Comparison of ENCODE assay signal across 1 cellular context in the genomic region with DNA sequence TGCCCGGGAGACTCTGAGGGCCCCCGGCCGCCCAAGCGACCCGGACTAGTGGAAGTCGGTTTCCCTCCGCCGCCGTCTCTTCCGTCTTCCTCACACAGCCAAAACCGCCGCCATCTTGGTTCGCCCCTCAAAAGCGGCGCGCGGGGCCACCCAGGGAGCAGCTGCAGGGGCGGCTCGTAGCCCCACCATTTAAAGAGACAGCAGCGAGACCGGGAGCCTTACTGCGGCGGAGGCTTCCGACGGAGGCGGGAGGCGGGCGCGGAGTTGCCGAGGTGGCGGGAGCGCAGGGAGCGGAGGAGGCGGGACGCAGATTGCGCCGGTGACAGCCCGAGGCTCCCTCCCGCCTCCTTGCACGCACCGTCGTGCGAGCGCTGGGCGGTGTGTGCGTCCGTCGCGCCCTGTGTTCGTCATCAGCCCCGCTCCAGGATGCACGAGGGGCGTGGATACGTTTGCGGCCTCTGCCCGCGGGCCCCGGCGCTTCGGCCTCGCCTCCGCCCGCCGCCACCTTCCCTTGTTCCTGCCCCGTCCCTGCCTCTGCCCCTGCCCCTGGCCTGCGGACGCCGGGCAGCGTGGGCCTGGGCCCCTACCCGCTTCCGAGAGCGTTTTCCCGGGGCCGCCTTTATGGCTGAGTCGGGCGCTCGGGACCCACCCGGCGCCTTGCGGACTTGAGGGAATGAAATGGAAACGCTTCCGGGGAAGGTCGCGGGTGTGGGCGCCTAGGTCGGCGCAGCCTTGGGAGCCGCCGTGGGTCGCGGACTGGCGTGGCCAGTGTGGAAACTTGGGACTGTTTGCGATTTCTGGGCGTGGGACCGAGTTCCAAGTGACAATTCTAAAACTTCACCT.
TF ChIP-seq lines count a peak whose summit lies in the region.

Gene PPP4R3A, minus strand, starts transcription at position 140 of the 843 bp plus-strand sequence. CDS start 663 bp downstream, outside the sequence.

TF ChIP-seq in K562, 482 proteins besides CTCF, POLR2A, EP300 and RAD21 (continued from another document and continues in another):
- TF ChIP-seq, protein P1, sequence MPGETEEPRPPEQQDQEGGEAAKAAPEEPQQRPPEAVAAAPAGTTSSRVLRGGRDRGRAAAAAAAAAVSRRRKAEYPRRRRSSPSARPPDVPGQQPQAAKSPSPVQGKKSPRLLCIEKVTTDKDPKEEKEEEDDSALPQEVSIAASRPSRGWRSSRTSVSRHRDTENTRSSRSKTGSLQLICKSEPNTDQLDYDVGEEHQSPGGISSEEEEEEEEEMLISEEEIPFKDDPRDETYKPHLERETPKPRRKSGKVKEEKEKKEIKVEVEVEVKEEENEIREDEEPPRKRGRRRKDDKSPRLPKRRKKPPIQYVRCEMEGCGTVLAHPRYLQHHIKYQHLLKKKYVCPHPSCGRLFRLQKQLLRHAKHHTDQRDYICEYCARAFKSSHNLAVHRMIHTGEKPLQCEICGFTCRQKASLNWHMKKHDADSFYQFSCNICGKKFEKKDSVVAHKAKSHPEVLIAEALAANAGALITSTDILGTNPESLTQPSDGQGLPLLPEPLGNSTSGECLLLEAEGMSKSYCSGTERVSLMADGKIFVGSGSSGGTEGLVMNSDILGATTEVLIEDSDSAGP (CRISPR knock-in tag; IDR thresholded peaks at IDR 0.05): peak; percentile 100
- TF ChIP-seq SMC3 (conservative IDR thresholded peaks at IDR 0.05; ENCODE audit: insufficient read depth, low read depth, low read length): no peak
- peak; percentile 14; the same call in 1 of the 2 replicates for TF ChIP-seq ZBTB7A (IDR thresholded peaks at IDR 0.05; ENCODE audit: borderline replicate concordance, control insufficient read depth, low read depth, low read length)
- TF ChIP-seq HCFC1 (IDR thresholded peaks at IDR 0.05; ENCODE audit: low read depth, low read length): peak; percentile 79
- TF ChIP-seq ID3 (CRISPR knock-in tag; IDR thresholded peaks at IDR 0.05): no peak
- no peak for TF ChIP-seq ID3 (tag; IDR thresholded peaks at IDR 0.05)
- peak; percentile 89 for TF ChIP-seq SUPT5H (IDR thresholded peaks at IDR 0.05)
- TF ChIP-seq ZNF324 (CRISPR knock-in tag; IDR thresholded peaks at IDR 0.05): no peak
- peak; percentile 66 for TF ChIP-seq FUS (optimal IDR thresholded peaks at IDR 0.05; ENCODE audit: low read depth, low read length)
- no peak for TF ChIP-seq SRSF7 (optimal IDR thresholded peaks at IDR 0.05; ENCODE audit: low read depth, low read length)
- TF ChIP-seq ZNF609 (CRISPR knock-in tag; IDR thresholded peaks at IDR 0.05; ENCODE audit: borderline replicate concordance): no peak
- no peak for TF ChIP-seq NFYB (IDR thresholded peaks at IDR 0.05; ENCODE audit: extremely low read depth, insufficient read length)
- no peak for TF ChIP-seq CBFA2T2 (conservative IDR thresholded peaks at IDR 0.05)
- TF ChIP-seq KDM2B (CRISPR knock-in tag; IDR thresholded peaks at IDR 0.05): no peak
- TF ChIP-seq, protein P2, sequence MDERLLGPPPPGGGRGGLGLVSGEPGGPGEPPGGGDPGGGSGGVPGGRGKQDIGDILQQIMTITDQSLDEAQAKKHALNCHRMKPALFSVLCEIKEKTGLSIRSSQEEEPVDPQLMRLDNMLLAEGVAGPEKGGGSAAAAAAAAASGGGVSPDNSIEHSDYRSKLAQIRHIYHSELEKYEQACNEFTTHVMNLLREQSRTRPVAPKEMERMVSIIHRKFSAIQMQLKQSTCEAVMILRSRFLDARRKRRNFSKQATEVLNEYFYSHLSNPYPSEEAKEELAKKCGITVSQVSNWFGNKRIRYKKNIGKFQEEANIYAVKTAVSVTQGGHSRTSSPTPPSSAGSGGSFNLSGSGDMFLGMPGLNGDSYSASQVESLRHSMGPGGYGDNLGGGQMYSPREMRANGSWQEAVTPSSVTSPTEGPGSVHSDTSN (CRISPR knock-in tag; IDR thresholded peaks at IDR 0.05; ENCODE audit: low read depth): no peak
- TF ChIP-seq, protein P2 (tag; conservative IDR thresholded peaks at IDR 0.05; ENCODE audit: low read depth): no peak
- no peak for TF ChIP-seq MIER1 (IDR thresholded peaks at IDR 0.05; ENCODE audit: low read depth)
- TF ChIP-seq XRCC4 (IDR thresholded peaks at IDR 0.05; ENCODE audit: extremely low read depth, insufficient read depth, insufficient read length): no peak
- TF ChIP-seq KDM4B (IDR thresholded peaks at IDR 0.05; ENCODE audit: borderline replicate concordance in 2 of 2, low read depth in 1 of 2): no peak
- TF ChIP-seq DNMT1 (IDR thresholded peaks at IDR 0.05): no peak
- TF ChIP-seq FOXA1 (IDR thresholded peaks at IDR 0.05; ENCODE audit: borderline replicate concordance): no peak
- peak; percentile 75 to 77; a peak in 3 of 4 replicates for TF ChIP-seq SIN3A (IDR thresholded peaks at IDR 0.05; ENCODE audit: borderline replicate concordance in 2 of 2, control insufficient read depth in 1 of 2, low read depth in 2 of 2, low read length in 2 of 2)
- TF ChIP-seq CREBBP (IDR thresholded peaks at IDR 0.05; ENCODE audit: low read depth, low read length): no peak
- TF ChIP-seq, protein P3, sequence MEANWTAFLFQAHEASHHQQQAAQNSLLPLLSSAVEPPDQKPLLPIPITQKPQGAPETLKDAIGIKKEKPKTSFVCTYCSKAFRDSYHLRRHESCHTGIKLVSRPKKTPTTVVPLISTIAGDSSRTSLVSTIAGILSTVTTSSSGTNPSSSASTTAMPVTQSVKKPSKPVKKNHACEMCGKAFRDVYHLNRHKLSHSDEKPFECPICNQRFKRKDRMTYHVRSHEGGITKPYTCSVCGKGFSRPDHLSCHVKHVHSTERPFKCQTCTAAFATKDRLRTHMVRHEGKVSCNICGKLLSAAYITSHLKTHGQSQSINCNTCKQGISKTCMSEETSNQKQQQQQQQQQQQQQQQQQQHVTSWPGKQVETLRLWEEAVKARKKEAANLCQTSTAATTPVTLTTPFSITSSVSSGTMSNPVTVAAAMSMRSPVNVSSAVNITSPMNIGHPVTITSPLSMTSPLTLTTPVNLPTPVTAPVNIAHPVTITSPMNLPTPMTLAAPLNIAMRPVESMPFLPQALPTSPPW (CRISPR knock-in tag; IDR thresholded peaks at IDR 0.05): peak; percentile 95
- no peak for TF ChIP-seq MAFK (IDR thresholded peaks at IDR 0.05; ENCODE audit: low read length)
- no peak for TF ChIP-seq NR1H2 (CRISPR knock-in tag; IDR thresholded peaks at IDR 0.05)
- TF ChIP-seq TAL1 (IDR thresholded peaks at IDR 0.05): no peak
- TF ChIP-seq XRCC5 (IDR thresholded peaks at IDR 0.05; ENCODE audit: low read depth, low read length): peak; percentile 28; the same call in 1 of the 2 replicates
- TF ChIP-seq, protein P4, sequence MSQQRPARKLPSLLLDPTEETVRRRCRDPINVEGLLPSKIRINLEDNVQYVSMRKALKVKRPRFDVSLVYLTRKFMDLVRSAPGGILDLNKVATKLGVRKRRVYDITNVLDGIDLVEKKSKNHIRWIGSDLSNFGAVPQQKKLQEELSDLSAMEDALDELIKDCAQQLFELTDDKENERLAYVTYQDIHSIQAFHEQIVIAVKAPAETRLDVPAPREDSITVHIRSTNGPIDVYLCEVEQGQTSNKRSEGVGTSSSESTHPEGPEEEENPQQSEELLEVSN (IDR thresholded peaks at IDR 0.05; ENCODE audit: borderline replicate concordance in 1 of 2, extremely low read depth in 1 of 2, insufficient read depth in 1 of 2, insufficient read length in 1 of 2, low read depth in 1 of 2, low read length in 1 of 2, poor library complexity in 1 of 2, severe bottlenecking in 1 of 2): peak; percentile 91 to 93
- TF ChIP-seq PML (IDR thresholded peaks at IDR 0.05; ENCODE audit: low read length): peak; percentile 58; the same call in 1 of the 2 replicates
- TF ChIP-seq KLF16 (IDR thresholded peaks at IDR 0.05): no peak
- TF ChIP-seq CTBP1 (IDR thresholded peaks at IDR 0.05; ENCODE audit: borderline replicate concordance): peak; percentile 90
- TF ChIP-seq NFATC3 (IDR thresholded peaks at IDR 0.05): no peak
- no peak for TF ChIP-seq ZNF780A (CRISPR knock-in tag; IDR thresholded peaks at IDR 0.05)
- no peak for TF ChIP-seq ZNF282 (CRISPR knock-in tag; IDR thresholded peaks at IDR 0.05)
- peak; percentile 88; the same call in 1 of the 2 replicates for TF ChIP-seq GTF2E2 (tag; IDR thresholded peaks at IDR 0.05)
- TF ChIP-seq NFE2 (IDR thresholded peaks at IDR 0.05; ENCODE audit: low read depth): no peak
- no peak for TF ChIP-seq HEY1 (CRISPR knock-in tag; IDR thresholded peaks at IDR 0.05; ENCODE audit: borderline replicate concordance)
- no peak for TF ChIP-seq EWSR1 (IDR thresholded peaks at IDR 0.05; ENCODE audit: borderline replicate concordance, low read depth, partially characterized antibody)
- TF ChIP-seq ZNF583 (CRISPR knock-in tag; IDR thresholded peaks at IDR 0.05): no peak
- TF ChIP-seq, protein P5, sequence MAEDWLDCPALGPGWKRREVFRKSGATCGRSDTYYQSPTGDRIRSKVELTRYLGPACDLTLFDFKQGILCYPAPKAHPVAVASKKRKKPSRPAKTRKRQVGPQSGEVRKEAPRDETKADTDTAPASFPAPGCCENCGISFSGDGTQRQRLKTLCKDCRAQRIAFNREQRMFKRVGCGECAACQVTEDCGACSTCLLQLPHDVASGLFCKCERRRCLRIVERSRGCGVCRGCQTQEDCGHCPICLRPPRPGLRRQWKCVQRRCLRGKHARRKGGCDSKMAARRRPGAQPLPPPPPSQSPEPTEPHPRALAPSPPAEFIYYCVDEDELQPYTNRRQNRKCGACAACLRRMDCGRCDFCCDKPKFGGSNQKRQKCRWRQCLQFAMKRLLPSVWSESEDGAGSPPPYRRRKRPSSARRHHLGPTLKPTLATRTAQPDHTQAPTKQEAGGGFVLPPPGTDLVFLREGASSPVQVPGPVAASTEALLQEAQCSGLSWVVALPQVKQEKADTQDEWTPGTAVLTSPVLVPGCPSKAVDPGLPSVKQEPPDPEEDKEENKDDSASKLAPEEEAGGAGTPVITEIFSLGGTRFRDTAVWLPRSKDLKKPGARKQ (CRISPR knock-in tag; IDR thresholded peaks at IDR 0.05): no peak
- no peak for TF ChIP-seq PTRF (tag; IDR thresholded peaks at IDR 0.05)
- TF ChIP-seq BDP1 (IDR thresholded peaks at IDR 0.05; ENCODE audit: insufficient read depth, insufficient read length): no peak
- TF ChIP-seq PHF20 (IDR thresholded peaks at IDR 0.05; ENCODE audit: partially characterized antibody): peak; percentile 94
- no peak for TF ChIP-seq SMAD4 (CRISPR knock-in tag; conservative IDR thresholded peaks at IDR 0.05)
- TF ChIP-seq ZNF384 (IDR thresholded peaks at IDR 0.05; ENCODE audit: low read depth, low read length): no peak
- peak; percentile 95 for TF ChIP-seq POLR2G (IDR thresholded peaks at IDR 0.05; ENCODE audit: low read depth, low read length)
- TF ChIP-seq HSF4 (CRISPR knock-in tag; IDR thresholded peaks at IDR 0.05; ENCODE audit: borderline replicate concordance): no peak
- TF ChIP-seq, protein P6, sequence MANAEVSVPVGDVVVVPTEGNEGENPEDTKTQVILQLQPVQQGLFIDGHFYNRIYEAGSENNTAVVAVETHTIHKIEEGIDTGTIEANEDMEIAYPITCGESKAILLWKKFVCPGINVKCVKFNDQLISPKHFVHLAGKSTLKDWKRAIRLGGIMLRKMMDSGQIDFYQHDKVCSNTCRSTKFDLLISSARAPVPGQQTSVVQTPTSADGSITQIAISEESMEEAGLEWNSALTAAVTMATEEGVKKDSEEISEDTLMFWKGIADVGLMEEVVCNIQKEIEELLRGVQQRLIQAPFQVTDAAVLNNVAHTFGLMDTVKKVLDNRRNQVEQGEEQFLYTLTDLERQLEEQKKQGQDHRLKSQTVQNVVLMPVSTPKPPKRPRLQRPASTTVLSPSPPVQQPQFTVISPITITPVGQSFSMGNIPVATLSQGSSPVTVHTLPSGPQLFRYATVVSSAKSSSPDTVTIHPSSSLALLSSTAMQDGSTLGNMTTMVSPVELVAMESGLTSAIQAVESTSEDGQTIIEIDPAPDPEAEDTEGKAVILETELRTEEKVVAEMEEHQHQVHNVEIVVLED (CRISPR knock-in tag; IDR thresholded peaks at IDR 0.05): peak; percentile 98
